ENCODE assay signal across 1 cellular context in the genomic region with DNA sequence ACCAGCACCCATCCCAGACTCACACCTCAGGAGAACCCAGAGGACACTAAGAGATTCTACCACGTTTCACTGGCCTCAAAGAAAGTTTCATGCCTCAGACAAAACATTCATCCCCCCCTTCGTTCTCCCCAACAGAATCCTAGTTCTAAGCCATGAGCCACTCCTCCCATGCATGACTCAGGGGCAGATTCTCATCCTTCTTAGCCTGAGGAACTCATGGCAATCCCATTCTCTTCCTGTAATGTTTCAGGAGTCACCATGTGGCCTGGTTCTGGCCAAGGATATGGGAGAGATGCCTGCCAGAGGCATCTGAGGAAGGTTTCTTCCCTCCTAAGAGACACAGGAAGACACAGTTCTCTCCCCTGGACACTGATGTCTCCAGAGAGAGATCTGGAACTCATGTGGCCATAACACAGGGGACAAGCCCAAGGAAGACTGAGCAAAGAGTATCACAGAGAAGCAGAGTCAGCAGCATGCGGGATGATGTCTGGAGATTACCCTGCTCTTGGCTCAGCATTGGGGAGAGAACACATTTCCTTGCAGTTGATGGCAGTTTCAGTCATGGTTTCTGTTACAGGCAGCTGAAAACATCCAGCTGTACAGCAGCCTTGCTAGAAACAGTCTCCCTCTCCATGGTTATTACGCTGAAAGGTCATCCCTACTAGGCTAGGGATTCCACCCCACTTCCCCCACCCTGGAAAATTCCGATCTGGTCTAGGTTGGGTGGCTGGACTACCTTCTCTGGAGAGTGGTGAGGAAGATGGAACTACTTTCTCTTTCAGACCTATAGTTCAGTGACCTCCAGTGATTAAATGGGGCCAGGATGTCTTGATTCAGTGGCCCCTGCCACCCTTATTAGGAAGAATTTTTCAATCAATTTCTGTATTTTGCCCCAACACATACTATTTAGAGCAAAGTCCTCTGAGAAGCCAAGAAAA.
TF ChIP-seq lines count a peak whose summit lies in the region.

No MANE protein-coding gene starts in this region.

TF ChIP-seq in K562, 482 proteins besides CTCF, POLR2A, EP300 and RAD21 (continued from another document):
- TF ChIP-seq JUNB (CRISPR knock-in tag; conservative IDR thresholded peaks at IDR 0.05) (no peak), HDAC6 (IDR thresholded peaks at IDR 0.05; ENCODE audit: low read depth, low read length) (no peak), ILK (tag; IDR thresholded peaks at IDR 0.05; ENCODE audit: borderline replicate concordance, low read depth) (no peak)
